In genomic region chr7:22725585-22725984, GRCh38 we compare ENCODE assay signal across 9 cellular contexts. TPM values are rescaled to one million over a fixed set of nuclear protein-coding genes. Genes with fewer than 3 reads are reported as not detected.
A peak's percentile ranks its signal among the peaks of the same experiment; 100 is the strongest.
DNase-seq lines count a peak whose midpoint lies in the region; ATAC-seq and TF ChIP-seq lines count a peak whose summit lies in the region.
"Had no signal": no experiment of that assay in that cellular context is flagged by ENCODE, and none has a peak within 500 bp of the region (broad histone marks: within the 10 kb centered on the region; RNA-seq: fewer than 3 reads in every experiment).

No MANE protein-coding gene starts in this region.

- in situ Hi-C loops in GM13976 (cut with MboI; ENCODE audit: low sequenced_read_pairs, unreplicated experiment): loop anchor here (5.0 kb wide), 1 partner anchor 163 kb away; no protein-coding TSS in a partner anchor

- H3K9me3 ChIP-seq in A673 (ENCODE audit: low read depth, low read length, poor library complexity, severe bottlenecking): no peaks in the 10 kb centered on the region

- H3K36me3 ChIP-seq in A673 (ENCODE audit: insufficient read depth, low read length, poor library complexity, severe bottlenecking): no peaks in the 10 kb centered on the region

- CTCF ChIA-PET in A673 (lab: Charles Lee): no interaction called here

- H3K4me3 ChIP-seq in A673 (ENCODE audit: low read depth, low read length, poor library complexity, severe bottlenecking): no peak overlapping the region

- DNase-seq in A673 (ENCODE audit: low spot score): peak; percentile 53
- DNase-seq in GM13976 (ENCODE audit: low spot score): peak; percentile 46
- peak; percentile 66 for DNase-seq in OCI-M1 (lab: John Stamatoyannopoulos, UW)
- DNase-seq in fibroblast of gingiva (ENCODE audit: low read depth): peak; percentile 58
- no peak for DNase-seq in activated effector memory CD4-positive, alpha-beta T cell treated with anti-CD3 and anti-CD28 coated beads, Interleukin-2, amount 50 U/mL, for 16 hours

- intact Hi-C loops in A673 (cut with micrococcal nuclease; ENCODE audit: unreplicated experiment): no loop called here

- no peak overlapping the region for H3K27ac ChIP-seq in A673 (ENCODE audit: low read depth, low read length, poor library complexity, severe bottlenecking)
- H3K27ac ChIP-seq: VCaP had no signal

- no TSS peak for BruUV-seq in A673 (replicated peaks; lab: Mats Ljungman, UMichigan)

- H3K4me1 ChIP-seq in A673 (ENCODE audit: insufficient read depth, low read length, poor library complexity, severe bottlenecking): peaks cover 18% of the 10 kb centered on the region

- H3K27me3 ChIP-seq in A673 (replicated peaks; ENCODE audit: insufficient read depth, low read depth, low read length, poor library complexity): no peaks in the 10 kb centered on the region

- no peak for ATAC-seq in HG03108 (IDR thresholded peaks at IDR 0.05; ENCODE audit: unreplicated experiment)
- no peak for ATAC-seq in HG02623 (IDR thresholded peaks at IDR 0.05; ENCODE audit: unreplicated experiment)
- ATAC-seq in GM21423 (IDR thresholded peaks at IDR 0.05; ENCODE audit: unreplicated experiment): no peak

- POLR2A ChIA-PET in A673 (lab: Charles Lee; ENCODE audit: low non-redundant PET): no interaction called here

- TF ChIP-seq CTCF in A673 (conservative IDR thresholded peaks at IDR 0.05; ENCODE audit: low read depth, low read length): peak; percentile 43
- TF ChIP-seq CTCF in GM13976 (IDR thresholded peaks at IDR 0.05; ENCODE audit: borderline replicate concordance, control extremely low read depth, extremely low read depth, insufficient read depth, missing control alignments): peak; percentile 48

RNA-seq across cellular contexts. Expression of gene IL6, which starts 1.4 kb away (rescaled TPM):
- total RNA-seq in A673 (2021): not detected in 2 replicates
